35 cellular contexts compared by ENCODE assay signal in the genomic region with DNA sequence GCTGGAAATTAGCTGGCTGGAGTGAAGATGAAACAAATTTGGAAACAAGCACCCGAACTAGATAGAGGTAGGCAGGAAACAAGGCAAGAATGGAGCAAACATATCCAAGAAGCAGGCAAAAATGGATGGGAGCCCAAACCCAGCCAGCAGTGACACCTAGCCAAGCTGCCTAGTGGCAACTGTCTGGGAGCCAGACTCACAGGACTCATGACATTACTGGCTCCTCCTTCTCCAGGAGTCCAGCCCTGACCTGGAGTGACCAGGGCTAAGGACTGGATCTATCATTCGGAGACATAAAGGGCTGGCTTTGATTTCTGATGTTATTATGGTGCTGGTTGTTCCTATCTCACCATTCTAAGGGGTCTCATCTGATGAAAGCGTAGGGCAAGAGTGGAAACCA.
"Had no signal": no experiment of that assay in that cellular context is flagged by ENCODE, and none has a peak within 500 bp of the region (broad histone marks: within the 10 kb centered on the region; RNA-seq: fewer than 3 reads in every experiment).

No MANE protein-coding gene starts in this region.

- DNase-seq: Karpas-422, Kasumi-1, KBM-7, KG1, MG63, MM.1S, MV-4-11, NCI-H1048, NCI-H1092, NCI-H1092 treated with DMSO at 0.1 percent for 48 hours, NCI-H1105, NCI-H1105 treated with DMSO at 0.1 percent for 48 hours, NCI-H1417, NCI-H1417 treated with DMSO at 0.1 percent for 48 hours, NCI-H1436, NCI-H1436 treated with DMSO at 0.1 percent for 48 hours, NCI-H146, NCI-H1694, NCI-H1694 treated with DMSO at 0.1 percent for 48 hours, NCI-H187, NCI-H187 treated with DMSO at 0.1 percent for 48 hours, NCI-H1930, NCI-H2029, NCI-H2029 treated with DMSO at 0.1 percent for 48 hours, NCI-H2081, NCI-H2081 treated with DMSO at 0.1 percent for 48 hours, NCI-H2107, NCI-H2171, NCI-H2171 treated with DMSO at 0.1 percent for 48 hours, NCI-H2227 treated with DMSO at 0.1 percent for 48 hours, NCI-H226, NCI-H345, NCI-H446, NCI-H446 treated with DMSO at 0.1 percent for 48 hours had no signal

- H3K4me2 ChIP-seq: KMS-11 had no signal

- H3K9me3 ChIP-seq: MG63 had no signal

- H3K36me3 ChIP-seq: MG63 had no signal

- H3K27ac ChIP-seq: KMS-11 had no signal

- H3K4me3 ChIP-seq: MG63 had no signal

- H3K9ac ChIP-seq: KMS-11 had no signal

- H3K27me3 ChIP-seq: MG63 had no signal
